In genomic region chr15:69413822-69414701, GRCh38 we compare ENCODE assay signal across 8 cellular contexts. TPM values are rescaled to one million over a fixed set of nuclear protein-coding genes. Genes with fewer than 3 reads are reported as not detected.
A peak's percentile ranks its signal among the peaks of the same experiment; 100 is the strongest.
DNase-seq lines count a peak whose midpoint lies in the region; TF ChIP-seq lines count a peak whose summit lies in the region.

TSS of gene KIF23 (plus strand) at chr15:69414349. CDS start at chr15:69414466, 117 bp downstream.

- no peak for TF ChIP-seq POLR2A in suprapubic skin (IDR thresholded peaks at IDR 0.05)

- H3K9me3 Mint-ChIP-seq in activated naive CD4-positive, alpha-beta T cell treated with anti-CD3 and anti-CD28 coated beads for 36 hours: no peaks in the 10 kb centered on the region

- no peaks in the 10 kb centered on the region for H3K27me3 ChIP-seq in suprapubic skin

- POLR2A ChIA-PET in HEK293T (lab: Yijun Ruan, JAX): interaction anchor here (0.6 to 2.3 kb wide), 12 partner anchors 10 to 678 kb away, joined by 3 to 28 read pairs (median 4); partner anchors contain the start of gene RPLP1

- peak within 1 kb of the TSS; percentile 86 for H3K9ac ChIP-seq in SK-N-MC (ENCODE audit: insufficient read length)

- DNase-seq in GM03348 (ENCODE audit: low spot score) (peak; percentile 97), HEK293T (ENCODE audit: extremely low spot score) (peak; percentile 97), MV-4-11 (lab: John Stamatoyannopoulos, UW) (peak; percentile 96), SK-N-MC (ENCODE audit: low read depth, low spot score) (no peak), germinal center (ENCODE audit: low spot score) (peak; percentile 99), nucleus accumbens (lab: John Stamatoyannopoulos, UW) (peak; percentile 11 to 92 (median 73)), suprapubic skin (ENCODE audit: low spot score in 2 of 2) (peak; percentile 87 to 92)
- peak; percentile 95 for DNase-seq in activated naive CD4-positive, alpha-beta T cell treated with anti-CD3 and anti-CD28 coated beads for 36 hours

- TF ChIP-seq CTCF in suprapubic skin (IDR thresholded peaks at IDR 0.05): no peak

- peak within 1 kb of the TSS; percentile 84 for H3K4me3 Mint-ChIP-seq in activated naive CD4-positive, alpha-beta T cell treated with anti-CD3 and anti-CD28 coated beads for 36 hours

- peaks cover 12% of the 10 kb centered on the region for H3K4me1 ChIP-seq in suprapubic skin

- CTCF ChIA-PET in HEK293T (lab: Yijun Ruan, JAX): interaction anchor here (0.6 to 1.6 kb wide), 2 partner anchors 35 to 48 kb away, joined by 3 to 5 read pairs; no protein-coding TSS in a partner anchor
- CTCF ChIA-PET in activated naive CD4-positive, alpha-beta T cell treated with anti-CD3 and anti-CD28 coated beads for 36 hours (lab: Charles Lee): interaction anchor here (4.2 kb wide), 1 partner anchor 20 kb away, joined by 22 read pairs; no protein-coding TSS in a partner anchor

- peak within 1 kb of the TSS; percentile 19 for H3K27ac Mint-ChIP-seq in activated naive CD4-positive, alpha-beta T cell treated with anti-CD3 and anti-CD28 coated beads for 36 hours

- intact Hi-C loops in activated naive CD4-positive, alpha-beta T cell treated with anti-CD3 and anti-CD28 coated beads for 36 hours (cut with micrococcal nuclease): loop anchor here (1.0 to 10.0 kb wide), 6 partner anchors 38 to 629 kb away; partner anchors contain the start of genes GLCE and RPLP1

- H3K9me3 ChIP-seq in SK-N-MC (ENCODE audit: low read depth, low read length) (no peaks in the 10 kb centered on the region), suprapubic skin (no peaks in the 10 kb centered on the region)

- H3K27me3 Mint-ChIP-seq in activated naive CD4-positive, alpha-beta T cell treated with anti-CD3 and anti-CD28 coated beads for 36 hours (ENCODE audit: low read depth): peaks cover 18% of the 10 kb centered on the region

- 4% methylated on average over 24 of the region's 78 CpGs for WGBS in suprapubic skin

- H3K27ac ChIP-seq in SK-N-MC (peak within 1 kb of the TSS; percentile 56; the same call in 1 of the 2 replicates), suprapubic skin (peak within 1 kb of the TSS; percentile 42)

- TF ChIP-seq EP300 in suprapubic skin (IDR thresholded peaks at IDR 0.05): no peak

- peaks cover 19% of the 10 kb centered on the region for H3K36me3 Mint-ChIP-seq in activated naive CD4-positive, alpha-beta T cell treated with anti-CD3 and anti-CD28 coated beads for 36 hours (ENCODE audit: low read depth)

- H3K4me1 Mint-ChIP-seq in activated naive CD4-positive, alpha-beta T cell treated with anti-CD3 and anti-CD28 coated beads for 36 hours (ENCODE audit: low read depth): peaks cover 11% of the 10 kb centered on the region

- H3K4me3 ChIP-seq in SK-N-MC (peak within 1 kb of the TSS; percentile 89), suprapubic skin (peak within 1 kb of the TSS; percentile 90)

- H3K36me3 ChIP-seq in SK-N-MC (ENCODE audit: insufficient read depth, low read length): peaks cover 28% of the 10 kb centered on the region
- H3K36me3 ChIP-seq in suprapubic skin: no peaks in the 10 kb centered on the region

TF ChIP-seq in HEK293T, 16 proteins besides CTCF, POLR2A, EP300 and RAD21:
- TF ChIP-seq NFRKB (IDR thresholded peaks at IDR 0.05) (no peak), SUZ12 (IDR thresholded peaks at IDR 0.05) (no peak), FOXK2 (IDR thresholded peaks at IDR 0.05) (no peak), PKNOX1 (IDR thresholded peaks at IDR 0.05) (peak; percentile 42; the same call in 1 of the 2 replicates), FOXM1 (IDR thresholded peaks at IDR 0.05; ENCODE audit: borderline replicate concordance) (peak; percentile 99), CTBP1 (IDR thresholded peaks at IDR 0.05; ENCODE audit: borderline replicate concordance) (no peak; the same call in 1 of the 2 replicates), SP1 (IDR thresholded peaks at IDR 0.05) (no peak), FOXA1 (IDR thresholded peaks at IDR 0.05) (no peak), LEF1 (IDR thresholded peaks at IDR 0.05; ENCODE audit: borderline replicate concordance) (no peak), BHLHE40 (IDR thresholded peaks at IDR 0.05; ENCODE audit: borderline replicate concordance) (no peak), ELF4 (IDR thresholded peaks at IDR 0.05) (peak; percentile 81), L3MBTL2 (conservative IDR thresholded peaks at IDR 0.05) (peak; percentile 96), ARNT (IDR thresholded peaks at IDR 0.05) (no peak), ZNF384 (IDR thresholded peaks at IDR 0.05) (no peak)
TF ChIP-seq in HEK293T: peak in this region for 4.

RNA-seq across cellular contexts. Expression of gene KIF23, which starts in this region (rescaled TPM):
- 10 to 100 TPM; 68.8 to 73.1 TPM for total RNA-seq in activated naive CD4-positive, alpha-beta T cell treated with anti-CD3 and anti-CD28 coated beads for 36 hours
- total RNA-seq in suprapubic skin: 1 to 10 TPM; 2.7 to 8.5 (median 6.9) TPM

Comparison
In these comparisons a context has a peak if more than half of its experiments do, and no peak if none do; other contexts are left out.
1. RNA of gene KIF23 (total RNA-seq): 68.8 to 73.1 TPM in activated naive CD4-positive, alpha-beta T cell treated with anti-CD3 and anti-CD28 coated beads for 36 hours; 2.7 to 8.5 TPM in suprapubic skin; every median in the first group is over 4 times any median in the second.